Comparison of ENCODE assay signal across 6 cellular contexts in genomic region chr22:19446603-19447387, GRCh38. TPM values are rescaled to one million over a fixed set of nuclear protein-coding genes. Genes with fewer than 3 reads are reported as not detected.
A peak's percentile ranks its signal among the peaks of the same experiment; 100 is the strongest.
DNase-seq lines count a peak whose midpoint lies in the region; TF ChIP-seq lines count a peak whose summit lies in the region.

No MANE protein-coding gene starts in this region.

- H3K36me3 Mint-ChIP-seq in brain, result peaks cover 30% of the 10 kb centered on the region
- peaks cover 25% of the 10 kb centered on the region for H3K36me3 Mint-ChIP-seq in nephron (ENCODE audit: low read depth)

- DNase-seq in NCI-H82 (lab: John Stamatoyannopoulos, UW) (peak; percentile 41), NCI-H82 treated with DMSO at 0.1 percent for 48 hours (lab: John Stamatoyannopoulos, UW; ENCODE audit: unreplicated experiment) (no peak), cerebellum (ENCODE audit: low spot score) (no peak)
- DNase-seq in activated CD4-positive, CD25-positive, alpha-beta regulatory T cell treated with anti-CD3 and anti-CD28 coated beads, Interleukin-2, amount 50 U/mL, for 72 hours, result no peak

- no peak for TF ChIP-seq CTCF in brain (conservative IDR thresholded peaks at IDR 0.05)
- no peak for TF ChIP-seq CTCF in nephron (IDR thresholded peaks at IDR 0.05; ENCODE audit: unreplicated experiment in 3 of 3)

- H3K9me3 Mint-ChIP-seq in brain, result no peaks in the 10 kb centered on the region
- no peaks in the 10 kb centered on the region for H3K9me3 Mint-ChIP-seq in nephron

- H3K4me1 Mint-ChIP-seq in brain (peaks cover 54% of the 10 kb centered on the region), nephron (peaks cover 21% of the 10 kb centered on the region)

- no peaks in the 10 kb centered on the region for H3K27me3 Mint-ChIP-seq in brain
- H3K27me3 Mint-ChIP-seq in nephron (ENCODE audit: low read depth), result no peaks in the 10 kb centered on the region

- H3K4me3 Mint-ChIP-seq in brain (peak overlapping the region; percentile 91 to 94 (median 93)), nephron (peak overlapping the region; percentile 83 to 95 (median 88))

- H3K27ac Mint-ChIP-seq in brain (peak overlapping the region; percentile 89 to 94 (median 90)), nephron (peak overlapping the region; percentile 11 to 92 (median 72))

RNA-seq across cellular contexts. Expression of gene C22orf39, which starts 0.7 kb away (rescaled TPM):
- polyA plus RNA-seq in brain (ENCODE audit: insufficient read depth, low read depth, low replicate concordance), result 60.8 TPM
- total RNA-seq in cerebellum, result 42.0 TPM

RNA-seq across cellular contexts. Expression of gene MRPL40, which starts 14.4 kb away (rescaled TPM):
- polyA plus RNA-seq in brain (ENCODE audit: insufficient read depth, low read depth, low replicate concordance), result 25.4 TPM
- total RNA-seq in cerebellum, result 6.6 TPM

RNA-seq across cellular contexts. Expression of gene HIRA, which starts 15.3 kb away (rescaled TPM):
- polyA plus RNA-seq in brain (ENCODE audit: insufficient read depth, low read depth, low replicate concordance), result 25.7 TPM
- 19.7 TPM for total RNA-seq in cerebellum

RNA-seq across cellular contexts. Expression of gene UFD1, which starts 32.2 kb away (rescaled TPM):
- 81.0 TPM for polyA plus RNA-seq in brain (ENCODE audit: insufficient read depth, low read depth, low replicate concordance)
- 16.3 TPM for total RNA-seq in cerebellum

RNA-seq across cellular contexts. Expression of gene CDC45, which starts 32.9 kb away (rescaled TPM):
- 21.5 TPM for polyA plus RNA-seq in brain (ENCODE audit: insufficient read depth, low read depth, low replicate concordance)
- 7.4 TPM for total RNA-seq in cerebellum
